ENCODE assay signal across 10 cellular contexts in genomic region chr2:6909431-6910385, GRCh38. TPM values are rescaled to one million over a fixed set of nuclear protein-coding genes. Genes with fewer than 3 reads are reported as not detected.
DNase-seq lines count a peak whose midpoint lies in the region; ATAC-seq and TF ChIP-seq lines count a peak whose summit lies in the region.
"Had no signal": no experiment of that assay in that cellular context is flagged by ENCODE, and none has a peak within 500 bp of the region (broad histone marks: within the 10 kb centered on the region; RNA-seq: fewer than 3 reads in every experiment).

No MANE protein-coding gene starts in this region.

- no peaks in the 10 kb centered on the region for H3K36me3 ChIP-seq in transverse colon
- H3K36me3 ChIP-seq: neutrophil had no signal

- no peak for TF ChIP-seq EP300 in transverse colon (IDR thresholded peaks at IDR 0.05; ENCODE audit: low read depth)

- H3K9me3 ChIP-seq in transverse colon, result no peaks in the 10 kb centered on the region
- H3K9me3 ChIP-seq: neutrophil had no signal

- H3K9me3 Mint-ChIP-seq in effector memory CD8-positive, alpha-beta T cell, result no peaks in the 10 kb centered on the region

- H3K4me1 Mint-ChIP-seq in effector memory CD8-positive, alpha-beta T cell (ENCODE audit: low read depth in 2 of 2), result peaks cover 61 to 83% of the 10 kb centered on the region in 2 donors

- no peak overlapping the region for H3K4me3 ChIP-seq in transverse colon

- no peaks in the 10 kb centered on the region for H3K27me3 Mint-ChIP-seq in effector memory CD8-positive, alpha-beta T cell

- peaks cover 0 to 7% (median 0%) of the 10 kb centered on the region in 4 donors for H3K4me1 ChIP-seq in transverse colon

- H3K27ac Mint-ChIP-seq in effector memory CD8-positive, alpha-beta T cell, result peak overlapping the region; percentile 36 to 90

- no peak for TF ChIP-seq POLR2A in transverse colon (IDR thresholded peaks at IDR 0.05)

- ATAC-seq in GM18517 (IDR thresholded peaks at IDR 0.05; ENCODE audit: unreplicated experiment) (peak; percentile 99), GM21786 (IDR thresholded peaks at IDR 0.05; ENCODE audit: unreplicated experiment) (peak; percentile 99)
- peak; percentile 98 for ATAC-seq in effector memory CD8-positive, alpha-beta T cell (replicated peaks)

- whole genome bisulfite sequencing in transverse colon (ENCODE audit: low coverage in 1 of 2), 2 donors, result 73 to 77% methylated on average over 7 to 8 of the region's 8 CpGs

- no peaks in the 10 kb centered on the region for H3K36me3 Mint-ChIP-seq in effector memory CD8-positive, alpha-beta T cell (ENCODE audit: insufficient read depth)

- H3K27me3 ChIP-seq in transverse colon, result no peaks in the 10 kb centered on the region
- H3K27me3 ChIP-seq: neutrophil had no signal

- DNase-seq in Kasumi-1 (lab: John Stamatoyannopoulos, UW) (peak; percentile 73 to 84), hypothalamus (lab: John Stamatoyannopoulos, UW) (no peak), NCI-H2171 treated with DMSO at 0.1 percent for 48 hours (lab: John Stamatoyannopoulos, UW) (no peak), transverse colon (no peak), amygdala (lab: John Stamatoyannopoulos, UW) (no peak)
- peak; percentile 24 to 51 (median 26) for DNase-seq in effector memory CD8-positive, alpha-beta T cell
- DNase-seq: IMR-90 had no signal

- peak overlapping the region; percentile 46 to 74 for H3K4me3 Mint-ChIP-seq in effector memory CD8-positive, alpha-beta T cell

- no peak for TF ChIP-seq CTCF in transverse colon (IDR thresholded peaks at IDR 0.05)

- H3K27ac ChIP-seq in transverse colon, result no peak overlapping the region
- H3K27ac ChIP-seq: neutrophil had no signal

- intact Hi-C loops in transverse colon (cut with DNase I; ENCODE audit: low total_unique reads), result loop anchor here (10.0 kb wide), 1 partner anchor 105 kb away; no protein-coding TSS in a partner anchor

- in situ Hi-C loops in transverse colon (cut with MboI; ENCODE audit: low pct_ligation_motif_present in 1 of 4, low pct_unique_long_range_greater_than_20kb in 1 of 4, low sequenced_read_pairs in 3 of 4), result loop anchor here in 3 of 4 donors (10.0 to 25.0 kb wide), 3 partner anchors 103 to 135 kb away; no protein-coding TSS in a partner anchor

RNA-seq across cellular contexts. Expression of gene RNF144A, which starts 7.5 kb away (rescaled TPM):
- 100 to 1,000 TPM in 2 of 4 donors, 10 to 100 TPM in 2; 24.0 to 145 (median 83.0) TPM for total RNA-seq in transverse colon

RNA-seq across cellular contexts. Expression of gene RSAD2, which starts 32.1 kb away (rescaled TPM):
- total RNA-seq in transverse colon, result 1 to 10 TPM in 3 of 4 donors, not detected in 1; 4.2 to 7.1 (median 5.4) TPM
- total RNA-seq: IMR-90 had no signal

RNA-seq across cellular contexts. Expression of gene CMPK2, which starts 44.0 kb away (rescaled TPM):
- total RNA-seq in transverse colon, result 10 to 100 TPM in 2 of 4 donors, 1 to 10 TPM in 2; 4.9 to 22.9 (median 11.8) TPM

Comparison
In these comparisons a context has a peak if more than half of its experiments do, and no peak if none do; other contexts are left out.
1. DNase-seq: peak in Kasumi-1 (2 of 2) and effector memory CD8-positive, alpha-beta T cell (3 of 3); none in hypothalamus (0 of 51), NCI-H2171 treated with DMSO at 0.1 percent for 48 hours (single experiment), transverse colon (single experiment) and amygdala (0 of 56).
2. Peak in every context shown above with its lines, with median percentiles within 50 percentile points of each other: ATAC-seq.